Comparison of ENCODE assay signal across 8 cellular contexts in genomic region chr11:102345923-102346322, GRCh38. TPM values are rescaled to one million over a fixed set of nuclear protein-coding genes. Genes with fewer than 3 reads are reported as not detected.
DNase-seq lines count a peak whose midpoint lies in the region; ATAC-seq and TF ChIP-seq lines count a peak whose summit lies in the region.

No MANE protein-coding gene starts in this region.

- ATAC-seq in activated B cell treated with CpG ODN at 0.5 μM for 24 hours (ENCODE audit: low read depth) (no peak), foreskin keratinocyte (peak; percentile 32), GM21515 (IDR thresholded peaks at IDR 0.05; ENCODE audit: unreplicated experiment) (no peak)

- H3K27ac ChIP-seq in foreskin keratinocyte: peak overlapping the region; percentile 93

- H3K4me3 ChIP-seq in AG04449 (ENCODE audit: low read depth, low read length) (peak overlapping the region; percentile 82), skeletal muscle cell (ENCODE audit: low read depth, low read length) (peak overlapping the region; percentile 86)

- TF ChIP-seq CTCF in AG04449 (IDR thresholded peaks at IDR 0.05; ENCODE audit: insufficient read depth, low read length, missing control alignments) (no peak), activated B cell treated with CpG ODN at 0.5 μM for 24 hours (IDR thresholded peaks at IDR 0.05) (no peak), foreskin keratinocyte (conservative IDR thresholded peaks at IDR 0.05) (no peak)

- DNase-seq in AG04449 (ENCODE audit: low read depth, low spot score) (no peak), HEK293T (ENCODE audit: extremely low spot score) (no peak), activated B cell treated with CpG ODN at 0.5 μM for 24 hours (no peak), foreskin keratinocyte (peak; percentile 68 to 81), skeletal muscle cell (ENCODE audit: low read depth) (no peak), NCI-H1092 treated with DMSO at 0.1 percent for 48 hours (lab: John Stamatoyannopoulos, UW) (no peak)
- no peak for DNase-seq in activated effector memory CD4-positive, alpha-beta T cell treated with anti-CD3 and anti-CD28 coated beads, Interleukin-2, amount 50 U/mL, for 16 hours

- H3K4me3 Mint-ChIP-seq in activated B cell treated with CpG ODN at 0.5 μM for 24 hours: peak overlapping the region; percentile 93

- peaks cover 42% of the 10 kb centered on the region for H3K4me1 Mint-ChIP-seq in activated B cell treated with CpG ODN at 0.5 μM for 24 hours

- peak overlapping the region; percentile 95 for H3K27ac Mint-ChIP-seq in activated B cell treated with CpG ODN at 0.5 μM for 24 hours

- no peaks in the 10 kb centered on the region for H3K9me3 Mint-ChIP-seq in activated B cell treated with CpG ODN at 0.5 μM for 24 hours

- no peaks in the 10 kb centered on the region for H3K27me3 Mint-ChIP-seq in activated B cell treated with CpG ODN at 0.5 μM for 24 hours

- peaks cover 30% of the 10 kb centered on the region for H3K36me3 Mint-ChIP-seq in activated B cell treated with CpG ODN at 0.5 μM for 24 hours (ENCODE audit: low read depth)

- intact Hi-C loops in activated B cell treated with CpG ODN at 0.5 μM for 24 hours (cut with micrococcal nuclease): loop anchor here (2.0 kb wide), 1 partner anchor 431 kb away; the partner anchor contains the start of gene CEP126

- H3K27me3 ChIP-seq in foreskin keratinocyte: no peaks in the 10 kb centered on the region

- peaks cover 25% of the 10 kb centered on the region for H3K4me1 ChIP-seq in foreskin keratinocyte

- CTCF ChIA-PET in AG04449 (lab: Yijun Ruan, JAX): interaction anchor here (0.6 to 2.3 kb wide), 8 partner anchors 9 to 320 kb away, joined by 3 to 14 read pairs (median 3); no protein-coding TSS in a partner anchor
- CTCF ChIA-PET in HEK293T (lab: Yijun Ruan, JAX): interaction anchor here (0.7 to 2.7 kb wide), 2 partner anchors 45 to 267 kb away, joined by 3 to 8 read pairs; no protein-coding TSS in a partner anchor
- CTCF ChIA-PET in activated B cell treated with CpG ODN at 0.5 μM for 24 hours (lab: Charles Lee): interaction anchor here (1.1 to 5.2 kb wide), 4 partner anchors 14 to 267 kb away, joined by 3 to 120 read pairs (median 6); partner anchors contain the start of gene BIRC3

- POLR2A ChIA-PET in AG04449 (lab: Yijun Ruan, JAX): interaction anchor here (0.9 kb wide), 1 partner anchor 483 kb away, joined by 3 read pairs; no protein-coding TSS in a partner anchor
- POLR2A ChIA-PET in HEK293T (lab: Yijun Ruan, JAX): no interaction called here
- POLR2A ChIA-PET in activated B cell treated with CpG ODN at 0.5 μM for 24 hours (lab: Charles Lee): interaction anchor here (1.2 to 3.5 kb wide), 4 partner anchors 15 to 52 kb away, joined by 4 to 23 read pairs (median 6); no protein-coding TSS in a partner anchor

TF ChIP-seq in HEK293T, 16 proteins besides CTCF, POLR2A, EP300 and RAD21:
- TF ChIP-seq ZNF384 (IDR thresholded peaks at IDR 0.05) (no peak), NFRKB (IDR thresholded peaks at IDR 0.05) (no peak), PKNOX1 (IDR thresholded peaks at IDR 0.05) (peak; percentile 37; the same call in 1 of the 2 replicates)

RNA-seq across cellular contexts. Expression of gene BIRC2, which starts 1.1 kb away (rescaled TPM):
- 27.1 and 34.9 TPM in 2 replicates for total RNA-seq in activated B cell treated with CpG ODN at 0.5 μM for 24 hours
- total RNA-seq in foreskin keratinocyte: 52.7 and 57.3 TPM in 2 replicates
- polyA plus RNA-seq in foreskin keratinocyte: 25.8 and 27.1 TPM in 2 replicates

RNA-seq across cellular contexts. Expression of gene BIRC3, which starts 28.6 kb away (rescaled TPM):
- total RNA-seq in activated B cell treated with CpG ODN at 0.5 μM for 24 hours (236 and 270 TPM in 2 replicates), foreskin keratinocyte (6.7 and 10.1 TPM in 2 replicates)
- polyA plus RNA-seq in foreskin keratinocyte: 2.0 and 2.8 TPM in 2 replicates

Comparison
In these comparisons a context has a peak if more than half of its experiments do, and no peak if none do; other contexts are left out.
1. DNase-seq: peak in foreskin keratinocyte (2 of 2); none in AG04449 (single experiment), HEK293T (single experiment), activated B cell treated with CpG ODN at 0.5 μM for 24 hours (single experiment), skeletal muscle cell (single experiment), activated effector memory CD4-positive, alpha-beta T cell treated with anti-CD3 and anti-CD28 coated beads, Interleukin-2, amount 50 U/mL, for 16 hours (single experiment) and NCI-H1092 treated with DMSO at 0.1 percent for 48 hours (single experiment).
2. RNA of gene BIRC3, which starts 28.6 kb away (total RNA-seq): 236 to 270 TPM in activated B cell treated with CpG ODN at 0.5 μM for 24 hours; 6.7 to 10.1 TPM in foreskin keratinocyte; every median in the first group is over 10 times any median in the second.